8 cellular contexts compared by ENCODE assay signal in genomic region chr14:49860988-49861387, GRCh38. TPM values are rescaled to one million over a fixed set of nuclear protein-coding genes. Genes with fewer than 3 reads are reported as not detected.
DNase-seq lines count a peak whose midpoint lies in the region; ATAC-seq and TF ChIP-seq lines count a peak whose summit lies in the region.

No MANE protein-coding gene starts in this region.

- H3K9me3 Mint-ChIP-seq in nephron progenitor cell: no peaks in the 10 kb centered on the region
- H3K9me3 Mint-ChIP-seq in activated T-cell treated with anti-CD3 and anti-CD28 coated beads, Interleukin-2, amount 50 U/mL, for 72 hours: no peaks in the 10 kb centered on the region

- H3K4me2 ChIP-seq in IMR-90 (ENCODE audit: low read depth, low read length): peak overlapping the region; percentile 89

- no peak overlapping the region for H2BK120ac ChIP-seq in IMR-90 (ENCODE audit: low read depth, low read length)

- ATAC-seq in IMR-90 (ENCODE audit: low read depth): no peak
- ATAC-seq in GM19035 (IDR thresholded peaks at IDR 0.05; ENCODE audit: unreplicated experiment): no peak
- no peak for ATAC-seq in sciatic nerve
- ATAC-seq in activated T-cell treated with anti-CD3 and anti-CD28 coated beads, Interleukin-2, amount 50 U/mL, for 72 hours (replicated peaks in 1 of 2): no peak

- dilution Hi-C loops in IMR-90 (cut with HindIII; ENCODE audit: low sequenced_read_pairs, unreplicated experiment): loop anchor here (25.0 kb wide), 1 partner anchor 126 kb away; no protein-coding TSS in a partner anchor

- in situ Hi-C loops in IMR-90 (cut with MboI; ENCODE audit: low sequenced_read_pairs): loop anchor here (10.0 kb wide), 1 partner anchor 664 kb away; no protein-coding TSS in a partner anchor

- H3K9ac ChIP-seq in IMR-90 (ENCODE audit: low read depth, low read length) (peak overlapping the region; percentile 99), duodenal mucosa (ENCODE audit: low read depth in 1 of 2, low read length in 2 of 2) (peak overlapping the region; percentile 99 to 100)

- H3K4me3 ChIP-seq in IMR-90 (ENCODE audit: insufficient read depth, low read depth, low read length) (0 out of 2 replicates have a peak overlapping the region, but pooled peaks have one; percentile 60), duodenal mucosa (ENCODE audit: low read depth in 1 of 2, low read length in 2 of 2) (peak overlapping the region; percentile 91 to 99)

- no TSS peak for BruUV-seq in IMR-90 (replicated peaks; lab: Mats Ljungman, UMichigan)

- peaks cover 19% of the 10 kb centered on the region for H3K4me1 Mint-ChIP-seq in nephron progenitor cell
- peaks cover 34% of the 10 kb centered on the region for H3K4me1 Mint-ChIP-seq in activated T-cell treated with anti-CD3 and anti-CD28 coated beads, Interleukin-2, amount 50 U/mL, for 72 hours (ENCODE audit: low read depth)

- WGBS in IMR-90 (ENCODE audit: extremely low coverage in 2 of 2, insufficient read length in 1 of 2), 2 experiments: no CpG with 5 or more reads among the region's 1 CpG

- CTCF ChIA-PET in IMR-90 (lab: Yijun Ruan, JAX): interaction anchor here (1.2 to 3.4 kb wide), 6 partner anchors 9 to 419 kb away, joined by 4 to 41 read pairs (median 8); partner anchors contain the start of gene NEMF

- H3K4me1 ChIP-seq in IMR-90 (ENCODE audit: control insufficient read depth, insufficient read depth, low read length) (peaks cover 6% of the 10 kb centered on the region), duodenal mucosa (ENCODE audit: control insufficient read depth in 1 of 2, insufficient read depth in 2 of 2, low read length in 2 of 2) (peaks cover 6 to 19% of the 10 kb centered on the region in 2 donors)

- H3K9me3 ChIP-seq in IMR-90 (ENCODE audit: control insufficient read depth, insufficient read depth, low read length) (no peaks in the 10 kb centered on the region), duodenal mucosa (ENCODE audit: control insufficient read depth in 1 of 2, low read length in 2 of 2) (no peaks in the 10 kb centered on the region)

- H4K8ac ChIP-seq in IMR-90 (ENCODE audit: low read depth in 2 of 2, low read length in 2 of 2): peak overlapping the region; percentile 85 to 100

- no peak overlapping the region for H2AK5ac ChIP-seq in IMR-90 (ENCODE audit: low read depth, low read length)

- H3K4ac ChIP-seq in IMR-90 (ENCODE audit: low read depth, low read length): peak overlapping the region; percentile 99; the same call in 1 of the 2 replicates

- no peak overlapping the region for H2AFZ ChIP-seq in IMR-90 (replicated peaks; ENCODE audit: low read length, poor library complexity)

- H3K27ac Mint-ChIP-seq in nephron progenitor cell: peak overlapping the region; percentile 25
- no peak overlapping the region for H3K27ac Mint-ChIP-seq in activated T-cell treated with anti-CD3 and anti-CD28 coated beads, Interleukin-2, amount 50 U/mL, for 72 hours

- H3K27me3 ChIP-seq in IMR-90 (ENCODE audit: control insufficient read depth, insufficient read depth, low read length): no peaks in the 10 kb centered on the region
- no peaks in the 10 kb centered on the region for H3K27me3 ChIP-seq in duodenal mucosa (ENCODE audit: control insufficient read depth in 1 of 2, insufficient read depth in 2 of 2, low read length in 2 of 2)

- H3K18ac ChIP-seq in IMR-90 (ENCODE audit: low read depth, low read length): no peak overlapping the region

- TF ChIP-seq RAD21 in IMR-90 (IDR thresholded peaks at IDR 0.05; ENCODE audit: low read length): no peak

- no peak for DNase-seq in IMR-90
- no peak for DNase-seq in nephron progenitor cell
- no peak for DNase-seq in sciatic nerve (ENCODE audit: low spot score)
- no peak for DNase-seq in dermis blood vessel endothelial cell
- no peak for DNase-seq in activated T-cell treated with anti-CD3 and anti-CD28 coated beads, Interleukin-2, amount 50 U/mL, for 72 hours

- H3K56ac ChIP-seq in IMR-90 (ENCODE audit: extremely low read depth, insufficient read depth, low read length): peak overlapping the region; percentile 100

- intact Hi-C loops in IMR-90 (cut with micrococcal nuclease) (no loop called here), sciatic nerve (cut with DNase I) (no loop called here)

- no peak for TF ChIP-seq CTCF in 22Rv1 (IDR thresholded peaks at IDR 0.05)
- no peak for TF ChIP-seq CTCF in IMR-90 (conservative IDR thresholded peaks at IDR 0.05; ENCODE audit: low read depth, low read length)
- no peak for TF ChIP-seq CTCF in nephron progenitor cell (IDR thresholded peaks at IDR 0.05)

- POLR2A ChIA-PET in IMR-90 (lab: Charles Lee; ENCODE audit: unreplicated experiment): interaction anchor here (1.0 to 1.6 kb wide), 2 partner anchors 32 to 163 kb away, joined by 3 read pairs; partner anchors contain the start of gene ARF6

- no peaks in the 10 kb centered on the region for H4K20me1 ChIP-seq in IMR-90 (ENCODE audit: insufficient read depth, low read length)

- no peak overlapping the region for H2BK20ac ChIP-seq in IMR-90 (ENCODE audit: low read depth, low read length)

- peaks cover 3% of the 10 kb centered on the region for H3K9me1 ChIP-seq in IMR-90 (ENCODE audit: insufficient read depth, low read length)

- peak overlapping the region; percentile 98; the same call in 1 of the 2 replicates for H4K5ac ChIP-seq in IMR-90 (ENCODE audit: low read depth, low read length)

- peak overlapping the region; percentile 99 for H4K91ac ChIP-seq in IMR-90 (ENCODE audit: insufficient read depth, low read depth, low read length)

- H3K36me3 ChIP-seq in IMR-90 (ENCODE audit: control insufficient read depth, insufficient read depth, low read length) (no peaks in the 10 kb centered on the region), duodenal mucosa (ENCODE audit: control insufficient read depth in 1 of 2, insufficient read depth in 2 of 2, low read length in 2 of 2) (no peaks in the 10 kb centered on the region)

- peak overlapping the region; percentile 100 for H3K14ac ChIP-seq in IMR-90 (replicated peaks; ENCODE audit: low read depth, low read length)

- H3K36me3 Mint-ChIP-seq in nephron progenitor cell (ENCODE audit: low read depth): no peaks in the 10 kb centered on the region
- H3K36me3 Mint-ChIP-seq in activated T-cell treated with anti-CD3 and anti-CD28 coated beads, Interleukin-2, amount 50 U/mL, for 72 hours (ENCODE audit: insufficient read depth in 2 of 2): peaks cover 0 to 3% of the 10 kb centered on the region in 2 donors

- 0 out of 2 replicates have a peak overlapping the region, but pooled peaks have one; percentile 39 for H3K23ac ChIP-seq in IMR-90 (ENCODE audit: low read depth, low read length)

- H2BK15ac ChIP-seq in IMR-90 (ENCODE audit: low read depth, low read length): peak overlapping the region; percentile 98; the same call in 1 of the 3 replicates

- H3K79me1 ChIP-seq in IMR-90 (ENCODE audit: low read depth in 1 of 2, low read length in 2 of 2): peaks cover 9 to 26% of the 10 kb centered on the region in 2 experiments; a peak in 3 of 4 replicates

- H3K27ac ChIP-seq in 22Rv1: peak overlapping the region; percentile 88
- peak overlapping the region; percentile 95; the same call in 1 of the 2 replicates for H3K27ac ChIP-seq in IMR-90 (ENCODE audit: insufficient read depth, low read length)
- H3K27ac ChIP-seq in duodenal mucosa (ENCODE audit: low read depth, low read length): peak overlapping the region; percentile 96

- H3K27me3 Mint-ChIP-seq in nephron progenitor cell (ENCODE audit: low read depth, poor library complexity): no peaks in the 10 kb centered on the region
- no peaks in the 10 kb centered on the region for H3K27me3 Mint-ChIP-seq in activated T-cell treated with anti-CD3 and anti-CD28 coated beads, Interleukin-2, amount 50 U/mL, for 72 hours (ENCODE audit: low read depth)

- H3K4me3 Mint-ChIP-seq in nephron progenitor cell: no peak overlapping the region
- no peak overlapping the region for H3K4me3 Mint-ChIP-seq in activated T-cell treated with anti-CD3 and anti-CD28 coated beads, Interleukin-2, amount 50 U/mL, for 72 hours

- H2BK5ac ChIP-seq in IMR-90 (ENCODE audit: low read depth, low read length, poor library complexity, severe bottlenecking): peak overlapping the region; percentile 97

- no peak overlapping the region for H2AK9ac ChIP-seq in IMR-90 (replicated peaks; ENCODE audit: low read depth, low read length, poor library complexity)

- TF ChIP-seq POLR2A in IMR-90 (IDR thresholded peaks at IDR 0.05; ENCODE audit: low read depth, low read length): no peak

TF ChIP-seq in IMR-90, 13 proteins besides CTCF, POLR2A, EP300 and RAD21:
- TF ChIP-seq ELK1 (IDR thresholded peaks at IDR 0.05; ENCODE audit: borderline replicate concordance, low read depth, low read length) (no peak), BHLHE40 (IDR thresholded peaks at IDR 0.05; ENCODE audit: low read depth, low read length) (no peak), MAFK (IDR thresholded peaks at IDR 0.05; ENCODE audit: low read depth, low read length) (no peak), NFE2L2 (IDR thresholded peaks at IDR 0.05; ENCODE audit: low read depth, low read length) (no peak)
TF ChIP-seq in IMR-90: peak in this region for 0.

RNA-seq across cellular contexts. Expression of gene NEMF, which starts 8.4 kb away (rescaled TPM):
- total RNA-seq in IMR-90 (2012; rRNA removed) (30.5 and 76.1 TPM in 2 replicates), sciatic nerve (92.4 TPM), dermis blood vessel endothelial cell (72.0 and 74.0 TPM in 2 replicates)
- polyA plus RNA-seq in IMR-90 (2012; rRNA removed): 19.3 and 19.5 TPM in 2 replicates
- polyA plus RNA-seq in IMR-90 (2012; cell fraction: cytosol; rRNA removed): 0.86 and 1.4 TPM in 2 replicates
- 4.3 and 28.1 TPM in 2 replicates for polyA plus RNA-seq in IMR-90 (2012; cell fraction: nucleus; rRNA removed; ENCODE audit: low replicate concordance)
- 10 to 100 TPM; 68.8 to 71.7 TPM for total RNA-seq in activated T-cell treated with anti-CD3 and anti-CD28 coated beads, Interleukin-2, amount 50 U/mL, for 72 hours

RNA-seq across cellular contexts. Expression of gene ARF6, which starts 31.9 kb away (rescaled TPM):
- total RNA-seq in IMR-90 (2012; rRNA removed) (40.1 and 65.8 TPM in 2 replicates), sciatic nerve (46.1 TPM), dermis blood vessel endothelial cell (64.7 and 66.6 TPM in 2 replicates)
- 28.8 and 32.1 TPM in 2 replicates for polyA plus RNA-seq in IMR-90 (2012; rRNA removed)
- polyA plus RNA-seq in IMR-90 (2012; cell fraction: cytosol; rRNA removed): 22.1 and 31.2 TPM in 2 replicates
- 16.1 and 17.6 TPM in 2 replicates for polyA plus RNA-seq in IMR-90 (2012; cell fraction: nucleus; rRNA removed; ENCODE audit: low replicate concordance)
- 100 to 1,000 TPM; 218 to 219 TPM for total RNA-seq in activated T-cell treated with anti-CD3 and anti-CD28 coated beads, Interleukin-2, amount 50 U/mL, for 72 hours
